In genomic region chrX:16786139-16786790, GRCh38 we compare ENCODE assay signal across 8 cellular contexts. TPM values are rescaled to one million over a fixed set of nuclear protein-coding genes. Genes with fewer than 3 reads are reported as not detected.
A peak's percentile ranks its signal among the peaks of the same experiment; 100 is the strongest.
DNase-seq lines count a peak whose midpoint lies in the region; ATAC-seq and TF ChIP-seq lines count a peak whose summit lies in the region.

TXLNG (plus strand) TSS chrX:16786466; CDS start chrX:16786488, 22 bp downstream.

- intact Hi-C loops in lower lobe of right lung (cut with DNase I) = no loop called here

- ATAC-seq in GM19468 (IDR thresholded peaks at IDR 0.05; ENCODE audit: extremely low read depth, unreplicated experiment) (peak; percentile 98), lower lobe of right lung (peak; percentile 98 to 100)

- H3K27ac Mint-ChIP-seq in CD8-positive, alpha-beta memory T cell = peak within 1 kb of the TSS; percentile 78 to 99 (median 93)

- H3K4me1 ChIP-seq in CD8-positive, alpha-beta memory T cell (ENCODE audit: insufficient read depth, low read length) = peaks cover 9% of the 10 kb centered on the region
- no peaks in the 10 kb centered on the region for H3K4me1 ChIP-seq in lower lobe of right lung

- H3K27me3 ChIP-seq in CD8-positive, alpha-beta memory T cell (ENCODE audit: insufficient read depth, low read length, poor library complexity, severe bottlenecking) = no peaks in the 10 kb centered on the region
- H3K27me3 ChIP-seq in lower lobe of right lung (ENCODE audit: low read depth) = no peaks in the 10 kb centered on the region

- H3K36me3 ChIP-seq in CD8-positive, alpha-beta memory T cell (ENCODE audit: insufficient read depth, low read length) = no peaks in the 10 kb centered on the region
- peaks cover 8% of the 10 kb centered on the region for H3K36me3 ChIP-seq in lower lobe of right lung

- peak within 1 kb of the TSS; percentile 69 for H3K27ac ChIP-seq in CD8-positive, alpha-beta memory T cell (ENCODE audit: low read depth, low read length)
- peak within 1 kb of the TSS; percentile 84 for H3K27ac ChIP-seq in lower lobe of right lung

- H3K4me3 Mint-ChIP-seq in CD8-positive, alpha-beta memory T cell = peak within 1 kb of the TSS; percentile 92 to 99 (median 95)

- H3K27me3 Mint-ChIP-seq in CD8-positive, alpha-beta memory T cell = peaks cover 0 to 2% of the 10 kb centered on the region in 2 donors

- POLR2A ChIA-PET in CD8-positive, alpha-beta memory T cell (lab: Charles Lee) = interaction anchor here (0.6 kb wide), 2 partner anchors 67 to 84 kb away, joined by 3 read pairs; partner anchors contain the start of genes RBBP7 and SYAP1

- peaks cover 0 to 23% (median 5%) of the 10 kb centered on the region in 3 donors for H3K36me3 Mint-ChIP-seq in CD8-positive, alpha-beta memory T cell

- H3K4me1 Mint-ChIP-seq in CD8-positive, alpha-beta memory T cell = peaks cover 22 to 36% (median 28%) of the 10 kb centered on the region in 3 donors

- TF ChIP-seq CTCF in lower lobe of right lung (IDR thresholded peaks at IDR 0.05) = no peak

- DNase-seq in CD8-positive, alpha-beta memory T cell = peak; percentile 87 to 98 (median 97)
- DNase-seq in HS-5 (ENCODE audit: low read depth) (peak; percentile 86), lower lobe of right lung (peak; percentile 96)
- DNase-seq in NK-92 treated with Interleukin-12 subunit alpha and Interleukin-12 subunit beta, amount 100 ng/mL, for 24 hours (lab: John Stamatoyannopoulos, UW) = peak; percentile 93
- peak; percentile 99 for DNase-seq in activated CD8-positive, alpha-beta memory T cell treated with anti-CD3 and anti-CD28 coated beads for 24 hours
- DNase-seq in effector CD4-positive, alpha-beta T cell = peak; percentile 96
- peak; percentile 78 to 93 (median 84) for DNase-seq in stimulated activated CD4-positive, alpha-beta T cell treated with anti-CD3 and anti-CD28 coated beads, TNF-alpha, amount 100 ng/mL, for 24 hours (ENCODE audit: low read depth in 3 of 3)

- H3K4me3 ChIP-seq in CD8-positive, alpha-beta memory T cell (ENCODE audit: low read length) = peak within 1 kb of the TSS; percentile 97
- H3K4me3 ChIP-seq in lower lobe of right lung = peak within 1 kb of the TSS; percentile 63

- H3K9me3 Mint-ChIP-seq in CD8-positive, alpha-beta memory T cell = no peaks in the 10 kb centered on the region

- no peaks in the 10 kb centered on the region for H3K9me3 ChIP-seq in CD8-positive, alpha-beta memory T cell (ENCODE audit: low read length)
- no peaks in the 10 kb centered on the region for H3K9me3 ChIP-seq in lower lobe of right lung

- CTCF ChIA-PET in CD8-positive, alpha-beta memory T cell (lab: Charles Lee) = no interaction called here

RNA-seq across cellular contexts. Expression of gene TXLNG, which starts in this region (rescaled TPM):
- 10 to 100 TPM; 22.4 to 23.3 TPM for total RNA-seq in CD8-positive, alpha-beta memory T cell
- 18.3 TPM for polyA plus RNA-seq in CD8-positive, alpha-beta memory T cell
- 11.2 TPM for total RNA-seq in lower lobe of right lung

Comparison
In these comparisons a context has a peak if more than half of its experiments do, and no peak if none do; other contexts are left out.
1. Peak in every context shown above with its lines: DNase-seq, ATAC-seq, H3K4me3 ChIP-seq and H3K27ac ChIP-seq.